9 cellular contexts compared by ENCODE assay signal in the genomic region with DNA sequence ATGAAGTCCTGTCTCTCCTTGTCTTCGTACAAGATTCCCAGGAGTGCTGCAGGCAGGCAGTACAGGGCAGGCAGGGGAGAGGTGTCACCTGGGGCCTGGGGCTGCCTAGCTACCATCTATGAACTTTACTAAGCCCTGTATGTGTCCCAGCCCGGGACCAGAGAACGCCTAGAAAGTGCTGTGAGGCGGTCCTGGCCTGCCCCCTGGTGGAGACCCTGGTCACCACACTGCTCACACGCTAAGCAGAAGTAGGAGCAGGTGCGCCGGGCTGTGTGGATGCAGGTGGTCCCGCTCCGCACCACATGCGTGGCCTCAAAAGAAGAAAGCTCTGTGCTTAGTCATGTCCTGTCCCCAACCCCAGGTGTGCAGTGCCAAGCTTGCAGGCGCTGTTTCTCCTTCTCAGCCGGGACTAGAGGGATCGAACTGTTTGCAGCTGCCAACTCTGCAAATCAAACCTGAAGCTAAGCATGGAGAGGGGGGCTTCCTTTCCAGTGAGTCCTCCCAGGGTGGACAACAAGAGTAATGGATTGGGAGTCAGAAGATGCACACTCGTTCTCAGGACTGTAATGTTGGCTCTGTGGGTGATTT. TPM values are rescaled to one million over a fixed set of nuclear protein-coding genes. Genes with fewer than 3 reads are reported as not detected.
DNase-seq lines count a peak whose midpoint lies in the region; ATAC-seq and TF ChIP-seq lines count a peak whose summit lies in the region.
"Not testable (repeated sequence)": the region's sequence is repeated elsewhere in the genome, so short reads cannot be mapped to it uniquely, and the experiment has no call there.
"Had no signal": no experiment of that assay in that cellular context is flagged by ENCODE, and none has a peak within 500 bp of the region (broad histone marks: within the 10 kb centered on the region; RNA-seq: fewer than 3 reads in every experiment).

No MANE protein-coding gene starts in this region.

- not testable (repeated sequence) for H3K27ac Mint-ChIP-seq in Caco-2 (ENCODE audit: unreplicated experiment); activated CD8-positive, alpha-beta T cell treated with anti-CD3 and anti-CD28 coated beads for 36 hours
- peak overlapping the region in 4 of 6 donors; percentile 52 to 89 (median 58) for H3K27ac Mint-ChIP-seq in naive B cell

- H3K4me3 ChIP-seq in Caco-2 (ENCODE audit: low read depth, low read length); Panc1 (ENCODE audit: low read depth in 2 of 2, low read length in 2 of 2); esophagus squamous epithelium; thyroid gland (replicated peaks in 1 of 3): not testable (repeated sequence)

- in situ Hi-C loops in Panc1 (cut with HindIII; ENCODE audit: low pct_unique_long_range_greater_than_20kb, low sequenced_read_pairs): not testable (repeated sequence)

- not testable (repeated sequence) for H3K27me3 Mint-ChIP-seq in Caco-2 (ENCODE audit: insufficient read depth, unreplicated experiment); activated CD8-positive, alpha-beta T cell treated with anti-CD3 and anti-CD28 coated beads for 36 hours
- H3K27me3 Mint-ChIP-seq in naive B cell: peaks cover 0 to 29% (median 4%) of the 10 kb centered on the region in 3 donors

- BruUV-seq in Caco-2 (replicated peaks; lab: Mats Ljungman, UMichigan); Panc1 (replicated peaks; lab: Mats Ljungman, UMichigan): not testable (repeated sequence)

- not testable (repeated sequence) for H3K27me3 ChIP-seq in Caco-2 (replicated peaks; ENCODE audit: control insufficient read depth, insufficient read depth, low read length); Panc1 (ENCODE audit: control insufficient read depth, insufficient read depth, low read length); thyroid gland
- H3K27me3 ChIP-seq in esophagus squamous epithelium: peaks cover 0 to 25% (median 0%) of the 10 kb centered on the region in 4 donors

- 0% methylated on average over 1 of the region's 14 CpGs; no CpG with 5 or more reads in 1 of the 2 donors for WGBS in esophagus squamous epithelium, 2 donors
- WGBS in thyroid gland, 2 donors: 35 to 39% methylated on average over 4 of the region's 14 CpGs

- not testable (repeated sequence) for H3K4me3 Mint-ChIP-seq in Caco-2 (ENCODE audit: unreplicated experiment); activated CD8-positive, alpha-beta T cell treated with anti-CD3 and anti-CD28 coated beads for 36 hours
- peak overlapping the region in 2 of 8 donors; percentile 9 to 36 for H3K4me3 Mint-ChIP-seq in naive B cell

- H3K9me3 ChIP-seq in Caco-2; Panc1 (ENCODE audit: control insufficient read depth, insufficient read depth, low read depth, low read length); esophagus squamous epithelium; thyroid gland: not testable (repeated sequence)

- not testable (repeated sequence) for H3K4me1 ChIP-seq in Caco-2; Panc1 (ENCODE audit: control insufficient read depth, insufficient read depth, low read length); thyroid gland
- H3K4me1 ChIP-seq in esophagus squamous epithelium: peaks cover 0 to 19% (median 0%) of the 10 kb centered on the region in 3 donors

- intact Hi-C loops in Caco-2 (cut with micrococcal nuclease; ENCODE audit: unreplicated experiment); Panc1 (cut with micrococcal nuclease; ENCODE audit: unreplicated experiment); activated CD8-positive, alpha-beta T cell treated with anti-CD3 and anti-CD28 coated beads for 36 hours (cut with micrococcal nuclease); esophagus squamous epithelium (cut with DNase I); thyroid gland (cut with DNase I): not testable (repeated sequence)

- not testable (repeated sequence) for TF ChIP-seq POLR2A in esophagus squamous epithelium (IDR thresholded peaks at IDR 0.05); thyroid gland (IDR thresholded peaks at IDR 0.05)

- TF ChIP-seq CTCF in Caco-2 (IDR thresholded peaks at IDR 0.05; ENCODE audit: insufficient read depth in 1 of 2, low read depth in 1 of 2, low read length in 1 of 2, severe bottlenecking in 1 of 2, unreplicated experiment in 1 of 2): peak; percentile 18 to 77
- peak; percentile 75 for TF ChIP-seq CTCF in Panc1 (IDR thresholded peaks at IDR 0.05)
- TF ChIP-seq CTCF in activated CD8-positive, alpha-beta T cell treated with anti-CD3 and anti-CD28 coated beads for 36 hours (IDR thresholded peaks at IDR 0.05): peak; percentile 27
- peak in 5 of 6 experiments; percentile 33 to 69 (median 41) for TF ChIP-seq CTCF in esophagus squamous epithelium (IDR thresholded peaks at IDR 0.05)
- peak in 4 of 6 experiments; percentile 26 to 49 (median 34) for TF ChIP-seq CTCF in thyroid gland (IDR thresholded peaks at IDR 0.05)

- not testable (repeated sequence) for H3K36me3 Mint-ChIP-seq in Caco-2 (ENCODE audit: insufficient read depth, unreplicated experiment); activated CD8-positive, alpha-beta T cell treated with anti-CD3 and anti-CD28 coated beads for 36 hours (ENCODE audit: low read depth); naive B cell

- DNase-seq in Caco-2: peak; percentile 81 to 83
- DNase-seq in Panc1 (ENCODE audit: low read depth, low spot score); esophagus squamous epithelium (lab: John Stamatoyannopoulos, UW): not testable (repeated sequence)
- peak; percentile 72 for DNase-seq in activated CD8-positive, alpha-beta T cell treated with anti-CD3 and anti-CD28 coated beads for 36 hours
- peak; percentile 58 for DNase-seq in activated naive CD4-positive, alpha-beta T cell treated with anti-CD3 and anti-CD28 coated beads, Interleukin-2, amount 50 U/mL, for 16 hours
- DNase-seq in naive B cell: peak; percentile 75
- peak; percentile 60 for DNase-seq in stimulated activated CD4-positive, alpha-beta T cell treated with anti-CD3 and anti-CD28 coated beads, Interleukin-1b, Interleukin-23, amount 100 ng/mL, for 48 hours
- DNase-seq in thyroid gland: peak; percentile 48 to 52

- H3K9me3 Mint-ChIP-seq in Caco-2 (ENCODE audit: unreplicated experiment); activated CD8-positive, alpha-beta T cell treated with anti-CD3 and anti-CD28 coated beads for 36 hours; naive B cell: not testable (repeated sequence)

- POLR2A ChIA-PET in Caco-2 (lab: Charles Lee); Panc1 (lab: Charles Lee); activated CD8-positive, alpha-beta T cell treated with anti-CD3 and anti-CD28 coated beads for 36 hours (lab: Charles Lee): not testable (repeated sequence)

- not testable (repeated sequence) for H3K27ac ChIP-seq in Panc1 (ENCODE audit: low read length); esophagus squamous epithelium; thyroid gland

- ATAC-seq in Panc1; activated CD8-positive, alpha-beta T cell treated with anti-CD3 and anti-CD28 coated beads for 36 hours: not testable (repeated sequence)
- peak in 1 of 2 donors; percentile 41 for ATAC-seq in naive B cell (ENCODE audit: low read depth in 2 of 2)

- CTCF ChIA-PET in Caco-2 (lab: Charles Lee): interaction anchor here (0.6 to 0.8 kb wide), 6 partner anchors 15 to 84 kb away, joined by 3 to 6 read pairs (median 3); a partner anchor contains a TSS
- CTCF ChIA-PET in Panc1 (lab: Charles Lee): not testable (repeated sequence)
- CTCF ChIA-PET in activated CD8-positive, alpha-beta T cell treated with anti-CD3 and anti-CD28 coated beads for 36 hours (lab: Charles Lee): interaction anchor here (0.8 to 1.7 kb wide), 2 partner anchors 84 to 86 kb away, joined by 3 to 4 read pairs; a partner anchor contains a TSS

- not testable (repeated sequence) for H3K36me3 ChIP-seq in Caco-2 (ENCODE audit: control insufficient read depth, insufficient read depth, low read length); Panc1 (ENCODE audit: control insufficient read depth, insufficient read depth, low read length); esophagus squamous epithelium; thyroid gland

- not testable (repeated sequence) for H3K4me1 Mint-ChIP-seq in Caco-2 (ENCODE audit: low read depth, unreplicated experiment); activated CD8-positive, alpha-beta T cell treated with anti-CD3 and anti-CD28 coated beads for 36 hours (ENCODE audit: low read depth)
- H3K4me1 Mint-ChIP-seq in naive B cell: peaks cover 10 to 33% (median 28%) of the 10 kb centered on the region in 3 donors

RNA-seq across cellular contexts. Expression of a gene that starts 39.6 kb away (rescaled TPM):
- total RNA-seq in Caco-2 (2022): 0.26 and 0.54 TPM in 2 replicates
- not detected for total RNA-seq in Panc1 (2021; ENCODE audit: unreplicated experiment)
- polyA plus RNA-seq in Panc1 (2012; ENCODE audit: insufficient read length): not detected
- not detected for total RNA-seq in activated CD8-positive, alpha-beta T cell treated with anti-CD3 and anti-CD28 coated beads for 36 hours
- total RNA-seq in esophagus squamous epithelium: 100 to 1,000 TPM in 3 of 4 donors, 10 to 100 TPM in 1; 62.6 to 181 (median 120) TPM
- polyA plus RNA-seq in naive B cell (ENCODE audit: low read depth in 6 of 6): 1 to 10 TPM in 2 of 6 donors, under 1 TPM in 1, not detected in 3; 0.30 to 2.4 (median 1.1) TPM
- 1 to 10 TPM in 1 of 4 donors, not detected in 3; 1.3 TPM for total RNA-seq in thyroid gland
- total RNA-seq: aorta had no signal

Comparison
In these comparisons a context has a peak if more than half of its experiments do, and no peak if none do; other contexts are left out.
1. RNA of a gene that starts 39.6 kb away (total RNA-seq): 62.6 to 181 TPM in esophagus squamous epithelium; 0.26 to 0.54 TPM in Caco-2, not detected in Panc1 (single experiment), not detected in activated CD8-positive, alpha-beta T cell treated with anti-CD3 and anti-CD28 coated beads for 36 hours and 1.3 TPM in thyroid gland; every median in the first group is over 10 times any median in the second.
2. Peak in every context shown above with its lines, with median percentiles within 50 percentile points of each other: CTCF ChIP-seq.